1 cellular context compared by ENCODE assay signal in genomic region chr10:12950583-12951128, GRCh38.
TF ChIP-seq lines count a peak whose summit lies in the region.

No MANE protein-coding gene starts in this region.

TF ChIP-seq in K562, 482 proteins besides CTCF, POLR2A, EP300 and RAD21:
- no peak for TF ChIP-seq TRIM28 (IDR thresholded peaks at IDR 0.05)
- no peak for TF ChIP-seq TFAP4 (CRISPR knock-in tag; IDR thresholded peaks at IDR 0.05; ENCODE audit: borderline replicate concordance)
- peak; percentile 46; the same call in 1 of the 2 replicates for TF ChIP-seq CBFA2T3 (IDR thresholded peaks at IDR 0.05)
- TF ChIP-seq TAF15 (IDR thresholded peaks at IDR 0.05; ENCODE audit: low read depth, low read length), result no peak
- TF ChIP-seq CBFA2T2 (conservative IDR thresholded peaks at IDR 0.05), result peak; percentile 16; the same call in 1 of the 2 replicates
- peak; percentile 52 for TF ChIP-seq TAL1 (IDR thresholded peaks at IDR 0.05)
